In genomic region chr9:95514402-95514801, GRCh38 we compare ENCODE assay signal across 23 cellular contexts. TPM values are rescaled to one million over a fixed set of nuclear protein-coding genes. Genes with fewer than 3 reads are reported as not detected.
DNase-seq lines count a peak whose midpoint lies in the region; ATAC-seq and TF ChIP-seq lines count a peak whose summit lies in the region.
"Had no signal": no experiment of that assay in that cellular context is flagged by ENCODE, and none has a peak within 500 bp of the region (broad histone marks: within the 10 kb centered on the region; RNA-seq: fewer than 3 reads in every experiment).

No MANE protein-coding gene starts in this region.

- H3K9me3 ChIP-seq in A673 (ENCODE audit: low read depth, low read length, poor library complexity, severe bottlenecking): no peaks in the 10 kb centered on the region
- H3K9me3 ChIP-seq in HEK293 (ENCODE audit: control insufficient read depth, insufficient read depth, low read depth, low read length): no peaks in the 10 kb centered on the region
- no peaks in the 10 kb centered on the region for H3K9me3 ChIP-seq in duodenal mucosa (ENCODE audit: control insufficient read depth in 1 of 2, low read length in 2 of 2)
- H3K9me3 ChIP-seq: adrenal gland, breast epithelium, heart left ventricle, left lung had no signal

- H3K4me1 Mint-ChIP-seq in nephron progenitor cell: peaks cover 54% of the 10 kb centered on the region
- H3K4me1 Mint-ChIP-seq in activated CD8-positive, alpha-beta T cell treated with anti-CD3 and anti-CD28 coated beads for 36 hours (ENCODE audit: low read depth): peaks cover 30% of the 10 kb centered on the region
- H3K4me1 Mint-ChIP-seq in stimulated activated naive B cell treated with anti-CD40 and anti-IgM and Interleukin-4, amounts not matched to agents 10 μg/mL and 1 μg/mL and 100 μg/mL, for 72 hours: peaks cover 15 to 26% of the 10 kb centered on the region in 2 donors

- H3K27me3 Mint-ChIP-seq in nephron progenitor cell (ENCODE audit: low read depth, poor library complexity): peaks cover 27% of the 10 kb centered on the region
- H3K27me3 Mint-ChIP-seq in activated CD8-positive, alpha-beta T cell treated with anti-CD3 and anti-CD28 coated beads for 36 hours: peaks cover 30% of the 10 kb centered on the region
- peaks cover 72 to 91% of the 10 kb centered on the region in 2 donors for H3K27me3 Mint-ChIP-seq in stimulated activated naive B cell treated with anti-CD40 and anti-IgM and Interleukin-4, amounts not matched to agents 10 μg/mL and 1 μg/mL and 100 μg/mL, for 72 hours

- H3K36me3 ChIP-seq in A673 (ENCODE audit: insufficient read depth, low read length, poor library complexity, severe bottlenecking) (no peaks in the 10 kb centered on the region), HEK293 (ENCODE audit: control insufficient read depth in 2 of 2, insufficient read depth in 1 of 2, low read length in 2 of 2) (no peaks in the 10 kb centered on the region), duodenal mucosa (ENCODE audit: control insufficient read depth in 1 of 2, insufficient read depth in 2 of 2, low read length in 2 of 2) (no peaks in the 10 kb centered on the region)
- H3K36me3 ChIP-seq: adrenal gland, breast epithelium, heart left ventricle, left lung, upper lobe of left lung had no signal

- BruUV-seq in A673 (replicated peaks; lab: Mats Ljungman, UMichigan): no TSS peak

- intact Hi-C loops in A673 (cut with micrococcal nuclease; ENCODE audit: unreplicated experiment): loop anchor here (10.0 kb wide), 2 partner anchors 240 to 550 kb away; no protein-coding TSS in a partner anchor
- intact Hi-C loops in activated CD8-positive, alpha-beta T cell treated with anti-CD3 and anti-CD28 coated beads for 36 hours (cut with micrococcal nuclease): no loop called here

- ATAC-seq in activated CD8-positive, alpha-beta T cell treated with anti-CD3 and anti-CD28 coated beads for 36 hours: no peak
- ATAC-seq in stimulated activated naive B cell treated with anti-CD40 and anti-IgM and Interleukin-4, amounts not matched to agents 10 μg/mL and 1 μg/mL and 100 μg/mL, for 72 hours (replicated peaks): no peak
- ATAC-seq: heart left ventricle, left lung had no signal

- peak; percentile 28 for DNase-seq in A673 (ENCODE audit: low spot score)
- DNase-seq in nephron progenitor cell: no peak
- DNase-seq in activated CD8-positive, alpha-beta T cell treated with anti-CD3 and anti-CD28 coated beads for 36 hours: no peak
- no peak for DNase-seq in stimulated activated naive B cell treated with anti-CD40 and anti-IgM and Interleukin-4, amounts not matched to agents 10 μg/mL and 1 μg/mL and 100 μg/mL, for 72 hours
- no peak for DNase-seq in nucleus accumbens (lab: John Stamatoyannopoulos, UW)
- DNase-seq in NCI-H1417 treated with DMSO at 0.1 percent for 48 hours (lab: John Stamatoyannopoulos, UW): no peak
- DNase-seq: ACHN; activated CD4-positive, alpha-beta T cell treated with anti-CD3 and anti-CD28 coated beads, Interleukin-2, amount 50 U/mL, for 1 hour; activated effector memory CD4-positive, alpha-beta T cell treated with Interleukin-2 at 50 U/mL for 16 hours; adrenal gland; DMS 273 treated with DMSO at 0.1 percent for 48 hours; heart left ventricle; left lung; NCI-H1436; NCI-H510A; PC-9; T-helper 2 cell; upper lobe of left lung had no signal

- CTCF ChIA-PET in A673 (lab: Charles Lee) (interaction anchor here (0.5 to 0.6 kb wide), 2 partner anchors 9 to 625 kb away, joined by 7 to 11 read pairs; no protein-coding TSS in a partner anchor), HEK293 (lab: Yijun Ruan, JAX) (interaction anchor here (0.7 to 1.1 kb wide), 5 partner anchors 9 to 1188 kb away, joined by 3 to 4 read pairs (median 4); no protein-coding TSS in a partner anchor)
- CTCF ChIA-PET in activated CD8-positive, alpha-beta T cell treated with anti-CD3 and anti-CD28 coated beads for 36 hours (lab: Charles Lee): no interaction called here

- no peaks in the 10 kb centered on the region for H3K9me3 Mint-ChIP-seq in nephron progenitor cell
- H3K9me3 Mint-ChIP-seq in activated CD8-positive, alpha-beta T cell treated with anti-CD3 and anti-CD28 coated beads for 36 hours: no peaks in the 10 kb centered on the region
- peaks cover 0 to 2% of the 10 kb centered on the region in 2 donors for H3K9me3 Mint-ChIP-seq in stimulated activated naive B cell treated with anti-CD40 and anti-IgM and Interleukin-4, amounts not matched to agents 10 μg/mL and 1 μg/mL and 100 μg/mL, for 72 hours
- H3K9me3 Mint-ChIP-seq: mesothelial cell of epicardium had no signal

- H3K36me3 Mint-ChIP-seq in nephron progenitor cell (ENCODE audit: low read depth): no peaks in the 10 kb centered on the region
- peaks cover 20% of the 10 kb centered on the region for H3K36me3 Mint-ChIP-seq in activated CD8-positive, alpha-beta T cell treated with anti-CD3 and anti-CD28 coated beads for 36 hours (ENCODE audit: low read depth)
- H3K36me3 Mint-ChIP-seq in stimulated activated naive B cell treated with anti-CD40 and anti-IgM and Interleukin-4, amounts not matched to agents 10 μg/mL and 1 μg/mL and 100 μg/mL, for 72 hours: peaks cover 4 to 5% of the 10 kb centered on the region in 2 donors
- H3K36me3 Mint-ChIP-seq: mesothelial cell of epicardium had no signal

- H3K27ac ChIP-seq in A673 (ENCODE audit: low read depth, low read length, poor library complexity, severe bottlenecking) (no peak overlapping the region), HEK293 (ENCODE audit: extremely low read depth, low read depth, low read length) (no peak overlapping the region), duodenal mucosa (ENCODE audit: low read depth, low read length) (no peak overlapping the region)
- H3K27ac ChIP-seq: adrenal gland, breast epithelium, C4-2B, heart left ventricle, left lung, PC-9, upper lobe of left lung had no signal

- H3K9ac ChIP-seq in duodenal mucosa (ENCODE audit: low read depth in 1 of 2, low read length in 2 of 2): no peak overlapping the region

- TF ChIP-seq CTCF in A673 (conservative IDR thresholded peaks at IDR 0.05; ENCODE audit: low read depth, low read length): no peak
- TF ChIP-seq CTCF in HEK293 (tag by site-specific recombination; IDR thresholded peaks at IDR 0.05): no peak
- TF ChIP-seq CTCF in nephron progenitor cell (IDR thresholded peaks at IDR 0.05): no peak
- TF ChIP-seq CTCF in activated CD8-positive, alpha-beta T cell treated with anti-CD3 and anti-CD28 coated beads for 36 hours (IDR thresholded peaks at IDR 0.05): no peak

- no peak overlapping the region for H3K27ac Mint-ChIP-seq in nephron progenitor cell
- H3K27ac Mint-ChIP-seq in activated CD8-positive, alpha-beta T cell treated with anti-CD3 and anti-CD28 coated beads for 36 hours: no peak overlapping the region
- H3K27ac Mint-ChIP-seq in stimulated activated naive B cell treated with anti-CD40 and anti-IgM and Interleukin-4, amounts not matched to agents 10 μg/mL and 1 μg/mL and 100 μg/mL, for 72 hours: no peak overlapping the region
- H3K27ac Mint-ChIP-seq: mesothelial cell of epicardium had no signal

- POLR2A ChIA-PET in A673 (lab: Charles Lee; ENCODE audit: low non-redundant PET): no interaction called here
- POLR2A ChIA-PET in HEK293 (lab: Yijun Ruan, JAX): interaction anchor here (0.6 to 0.7 kb wide), 2 partner anchors 198 to 323 kb away, joined by 3 to 6 read pairs; no protein-coding TSS in a partner anchor
- POLR2A ChIA-PET in activated CD8-positive, alpha-beta T cell treated with anti-CD3 and anti-CD28 coated beads for 36 hours (lab: Charles Lee): no interaction called here

- peaks cover 44% of the 10 kb centered on the region for H3K4me1 ChIP-seq in A673 (ENCODE audit: insufficient read depth, low read length, poor library complexity, severe bottlenecking)
- peaks cover 9% of the 10 kb centered on the region for H3K4me1 ChIP-seq in HEK293 (ENCODE audit: control insufficient read depth, insufficient read depth, low read length)
- H3K4me1 ChIP-seq in duodenal mucosa (ENCODE audit: control insufficient read depth in 1 of 2, insufficient read depth in 2 of 2, low read length in 2 of 2): peaks cover 14 to 16% of the 10 kb centered on the region in 2 donors

- no peak overlapping the region for H3K4me3 ChIP-seq in A673 (ENCODE audit: low read depth, low read length, poor library complexity, severe bottlenecking)
- no peak overlapping the region for H3K4me3 ChIP-seq in HEK293 (ENCODE audit: low read depth, low read length)
- H3K4me3 ChIP-seq in duodenal mucosa (ENCODE audit: low read depth in 1 of 2, low read length in 2 of 2): peak overlapping the region; percentile 33 to 70
- H3K4me3 ChIP-seq: breast epithelium, heart left ventricle, PC-9 had no signal

- H3K4me3 Mint-ChIP-seq in nephron progenitor cell: peak overlapping the region; percentile 70
- H3K4me3 Mint-ChIP-seq in activated CD8-positive, alpha-beta T cell treated with anti-CD3 and anti-CD28 coated beads for 36 hours: no peak overlapping the region
- H3K4me3 Mint-ChIP-seq in stimulated activated naive B cell treated with anti-CD40 and anti-IgM and Interleukin-4, amounts not matched to agents 10 μg/mL and 1 μg/mL and 100 μg/mL, for 72 hours: no peak overlapping the region

- no peaks in the 10 kb centered on the region for H3K27me3 ChIP-seq in A673 (replicated peaks; ENCODE audit: insufficient read depth, low read depth, low read length, poor library complexity)
- H3K27me3 ChIP-seq in duodenal mucosa (ENCODE audit: control insufficient read depth in 1 of 2, insufficient read depth in 2 of 2, low read length in 2 of 2): peaks cover 0 to 25% of the 10 kb centered on the region in 2 donors
- H3K27me3 ChIP-seq: adrenal gland, breast epithelium had no signal

TF ChIP-seq in HEK293, 187 proteins besides CTCF, POLR2A, EP300 and RAD21:
- TF ChIP-seq ZFHX2 (tag by site-specific recombination; conservative IDR thresholded peaks at IDR 0.05) (peak; percentile 64), EGR2 (tag by site-specific recombination; IDR thresholded peaks at IDR 0.05; ENCODE audit: low read depth) (peak; percentile 39; the same call in 1 of the 2 replicates), ZNF76 (tag by site-specific recombination; IDR thresholded peaks at IDR 0.05; ENCODE audit: borderline replicate concordance, low read depth) (no peak), ZBTB26 (tag by site-specific recombination; optimal IDR thresholded peaks at IDR 0.05) (no peak), SCRT1 (tag by site-specific recombination; IDR thresholded peaks at IDR 0.05; ENCODE audit: borderline replicate concordance) (no peak), SP3 (tag by site-specific recombination; IDR thresholded peaks at IDR 0.05) (no peak), SP2 (tag by site-specific recombination; IDR thresholded peaks at IDR 0.05) (no peak)

RNA-seq across cellular contexts. Expression of gene PTCH1, which starts 2.4 kb away (rescaled TPM):
- 32.6 and 36.5 TPM in 2 replicates for total RNA-seq in A673 (2021)
- 1 to 10 TPM; 5.4 to 7.3 TPM for total RNA-seq in activated CD8-positive, alpha-beta T cell treated with anti-CD3 and anti-CD28 coated beads for 36 hours

Comparison
In these comparisons a context has a peak if more than half of its experiments do, and no peak if none do; other contexts are left out.
1. H3K4me3 ChIP-seq: peak in duodenal mucosa (2 of 2); none in A673 (single experiment) and HEK293 (single experiment).